ENCODE assay signal across 20 cellular contexts in the genomic region with DNA sequence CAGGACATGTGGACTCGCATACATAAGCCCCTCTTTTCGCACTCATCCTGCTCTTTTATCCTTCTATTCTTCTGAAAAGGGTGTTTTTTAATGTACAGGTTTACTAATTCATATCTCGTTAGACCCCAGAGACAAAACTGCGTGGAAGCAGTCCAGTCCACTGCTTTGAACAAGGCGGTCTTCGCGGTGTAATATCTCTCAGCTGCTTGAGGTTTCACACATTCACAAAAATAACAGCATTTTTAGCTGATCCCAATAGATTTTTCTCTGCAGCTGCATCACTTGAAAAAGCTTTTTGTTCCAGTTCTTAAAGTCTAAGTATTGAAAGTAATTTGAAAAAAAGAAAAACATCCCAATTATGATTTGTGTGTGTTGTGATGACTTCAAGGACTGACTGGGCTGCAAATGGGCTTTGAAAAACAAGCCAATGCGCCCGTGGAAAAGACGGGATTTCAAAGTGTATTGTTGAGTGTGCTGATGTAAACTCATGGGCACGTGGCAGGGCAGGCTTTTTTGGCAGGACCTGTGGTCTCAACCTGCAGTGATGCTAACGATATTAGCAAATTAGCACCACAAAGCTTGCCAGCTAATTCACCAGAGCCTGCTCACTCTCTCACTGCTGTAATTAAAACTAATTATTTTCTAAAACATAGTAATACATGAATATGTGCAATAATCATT.
DNase-seq lines count a peak whose midpoint lies in the region; ATAC-seq lines count a peak whose summit lies in the region.
"Had no signal": no experiment of that assay in that cellular context is flagged by ENCODE, and none has a peak within 500 bp of the region (broad histone marks: within the 10 kb centered on the region; RNA-seq: fewer than 3 reads in every experiment).

No MANE protein-coding gene starts in this region.

- peak overlapping the region in 3 of 6 donors; percentile 27 to 75 (median 63) for H3K27ac Mint-ChIP-seq in immature natural killer cell

- peaks cover 8 to 29% (median 16%) of the 10 kb centered on the region in 3 donors for H3K36me3 Mint-ChIP-seq in immature natural killer cell

- peaks cover 0 to 1% (median 0%) of the 10 kb centered on the region in 3 donors for H3K27me3 Mint-ChIP-seq in immature natural killer cell (ENCODE audit: low read depth in 3 of 3)
- H3K27me3 Mint-ChIP-seq: T-helper 17 cell had no signal

- ATAC-seq in HG02973 (IDR thresholded peaks at IDR 0.05; ENCODE audit: unreplicated experiment) = no peak
- ATAC-seq: T-helper 17 cell had no signal

- H3K4me1 Mint-ChIP-seq in immature natural killer cell = peaks cover 23 to 24% of the 10 kb centered on the region in 2 donors

- DNase-seq in DMS79 (lab: John Stamatoyannopoulos, UW) (peak; percentile 68), NCI-H1105 (lab: John Stamatoyannopoulos, UW) (peak; percentile 86), caudate nucleus (lab: John Stamatoyannopoulos, UW) (peak in 5 of 61 donors; percentile 9 to 57 (median 22)), immature natural killer cell (peak in 1 of 3 donors; percentile 10), medulla oblongata (ENCODE audit: extremely low spot score) (no peak)
- DNase-seq in activated effector memory CD4-positive, alpha-beta T cell treated with Interleukin-2 at 50 U/mL for 16 hours = no peak
- DNase-seq: activated CD4-positive, alpha-beta T cell treated with anti-CD3 and anti-CD28 coated beads for 1 hour; activated CD8-positive, alpha-beta memory T cell treated with anti-CD3 and anti-CD28 coated beads for 24 hours; activated effector memory CD4-positive, alpha-beta T cell treated with anti-CD3 and anti-CD28 coated beads, Interleukin-2, amount 50 U/mL, for 16 hours; NCI-H2029; NCI-H226; NCI-H82; retina; T-helper 17 cell; trophoblast cell had no signal

- peak overlapping the region in 3 of 5 donors; percentile 4 to 38 (median 30) for H3K4me3 Mint-ChIP-seq in immature natural killer cell
- H3K4me3 Mint-ChIP-seq: nephron, T-helper 17 cell had no signal

- no peaks in the 10 kb centered on the region for H3K9me3 Mint-ChIP-seq in immature natural killer cell
- H3K9me3 Mint-ChIP-seq: nephron had no signal

- peak overlapping the region; percentile 54 for H3K27ac ChIP-seq in caudate nucleus (ENCODE audit: low read depth, low read length)
- H3K27ac ChIP-seq: BLaER1 treated with 17β-estradiol and CSF1 and Interleukin-3, amounts not matched to agents 10 nM and 100 nM; ovary; RWPE1 had no signal

Comparison
In these comparisons a context has a peak if more than half of its experiments do, and no peak if none do; other contexts are left out.
1. DNase-seq: peak in DMS79 (single experiment) and NCI-H1105 (single experiment); none in activated effector memory CD4-positive, alpha-beta T cell treated with Interleukin-2 at 50 U/mL for 16 hours (single experiment) and medulla oblongata (single experiment).